In the genomic region with DNA sequence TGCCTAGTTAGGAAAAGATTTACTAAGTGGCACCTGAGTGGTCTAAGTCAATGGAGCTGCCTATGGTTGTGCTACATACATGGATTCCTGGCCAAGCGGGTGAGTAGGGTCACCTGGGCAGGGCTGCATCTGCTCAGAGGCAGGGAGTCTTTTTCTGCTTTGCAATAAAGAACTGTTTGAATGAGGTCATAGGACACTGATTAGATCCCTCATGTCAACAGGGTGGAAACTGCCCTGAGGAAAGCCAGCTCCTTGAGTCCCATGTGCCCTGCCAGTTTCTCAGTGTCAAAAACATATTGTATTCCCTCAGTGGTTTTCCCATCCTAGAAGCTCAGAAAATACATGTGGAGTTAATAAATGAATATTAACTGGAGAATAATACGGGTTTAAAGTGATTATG, we compare ENCODE assay signal across 1 cellular context.
TF ChIP-seq lines count a peak whose summit lies in the region.

No MANE protein-coding gene starts in this region.

TF ChIP-seq in IMR-90, 13 proteins besides CTCF, POLR2A, EP300 and RAD21 (continued from another document):
- TF ChIP-seq, protein P1, sequence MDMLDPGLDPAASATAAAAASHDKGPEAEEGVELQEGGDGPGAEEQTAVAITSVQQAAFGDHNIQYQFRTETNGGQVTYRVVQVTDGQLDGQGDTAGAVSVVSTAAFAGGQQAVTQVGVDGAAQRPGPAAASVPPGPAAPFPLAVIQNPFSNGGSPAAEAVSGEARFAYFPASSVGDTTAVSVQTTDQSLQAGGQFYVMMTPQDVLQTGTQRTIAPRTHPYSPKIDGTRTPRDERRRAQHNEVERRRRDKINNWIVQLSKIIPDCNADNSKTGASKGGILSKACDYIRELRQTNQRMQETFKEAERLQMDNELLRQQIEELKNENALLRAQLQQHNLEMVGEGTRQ (IDR thresholded peaks at IDR 0.05; ENCODE audit: low read depth, low read length), result no peak
